In genomic region chr1:94590203-94591137, GRCh38 we compare ENCODE assay signal across 15 cellular contexts. TPM values are rescaled to one million over a fixed set of nuclear protein-coding genes. Genes with fewer than 3 reads are reported as not detected.
DNase-seq lines count a peak whose midpoint lies in the region; ATAC-seq and TF ChIP-seq lines count a peak whose summit lies in the region.
"Had no signal": no experiment of that assay in that cellular context is flagged by ENCODE, and none has a peak within 500 bp of the region (broad histone marks: within the 10 kb centered on the region; RNA-seq: fewer than 3 reads in every experiment).

No MANE protein-coding gene starts in this region.

- TF ChIP-seq CTCF in VCaP (conservative IDR thresholded peaks at IDR 0.05) (no peak), foreskin fibroblast (IDR thresholded peaks at IDR 0.05; ENCODE audit: low read depth, low read length) (no peak), mesothelial cell of epicardium (IDR thresholded peaks at IDR 0.05; ENCODE audit: unreplicated experiment) (no peak), tibial artery (IDR thresholded peaks at IDR 0.05) (no peak)

- peaks cover 56% of the 10 kb centered on the region for H3K4me1 Mint-ChIP-seq in mesothelial cell of epicardium
- H3K4me1 Mint-ChIP-seq: stimulated activated naive CD8-positive, alpha-beta T cell treated with anti-CD3 and anti-CD28 coated beads, Interleukin-15, amount 100 ng/mL, for 72 hours had no signal

- H3K27ac Mint-ChIP-seq in mesothelial cell of epicardium, result peak overlapping the region; percentile 79
- H3K27ac Mint-ChIP-seq: activated CD4-positive, alpha-beta memory T cell treated with anti-CD3 and anti-CD28 coated beads for 36 hours; stimulated activated naive CD8-positive, alpha-beta T cell treated with anti-CD3 and anti-CD28 coated beads, Interleukin-15, amount 100 ng/mL, for 72 hours; T-helper 2 cell treated with Interferon-gamma antibody and Interleukin-4, amounts not matched to agents 5 μg/mL and 100 μg/mL, for 36 hours had no signal

- ATAC-seq in HG03039 (IDR thresholded peaks at IDR 0.05; ENCODE audit: unreplicated experiment), result no peak
- no peak for ATAC-seq in HG02623 (IDR thresholded peaks at IDR 0.05; ENCODE audit: unreplicated experiment)
- ATAC-seq: Panc1; stimulated activated naive CD8-positive, alpha-beta T cell treated with anti-CD3 and anti-CD28 coated beads, Interleukin-15, amount 100 ng/mL, for 72 hours had no signal

- H3K36me3 ChIP-seq in tibial artery, result no peaks in the 10 kb centered on the region

- H3K4me1 ChIP-seq in tibial artery, result peaks cover 0 to 18% (median 9%) of the 10 kb centered on the region in 4 donors

- no peak overlapping the region for H3K4me3 ChIP-seq in foreskin fibroblast (ENCODE audit: low read depth in 1 of 2, low read length in 2 of 2)
- H3K4me3 ChIP-seq in tibial artery, result no peak overlapping the region

- intact Hi-C loops in tibial artery (cut with DNase I; ENCODE audit: low total_unique reads), result no loop called here

- no peak overlapping the region for H3K4me3 Mint-ChIP-seq in mesothelial cell of epicardium
- H3K4me3 Mint-ChIP-seq: activated CD4-positive, alpha-beta memory T cell treated with anti-CD3 and anti-CD28 coated beads for 36 hours; stimulated activated naive CD8-positive, alpha-beta T cell treated with anti-CD3 and anti-CD28 coated beads, Interleukin-15, amount 100 ng/mL, for 72 hours; T-helper 2 cell treated with Interferon-gamma antibody and Interleukin-4, amounts not matched to agents 5 μg/mL and 100 μg/mL, for 36 hours had no signal

- H3K9me3 ChIP-seq in tibial artery, result no peaks in the 10 kb centered on the region

- H3K36me3 Mint-ChIP-seq in mesothelial cell of epicardium, result no peaks in the 10 kb centered on the region
- H3K36me3 Mint-ChIP-seq: activated CD4-positive, alpha-beta memory T cell treated with anti-CD3 and anti-CD28 coated beads for 36 hours had no signal

- no peaks in the 10 kb centered on the region for H3K27me3 Mint-ChIP-seq in mesothelial cell of epicardium (ENCODE audit: low read depth)

- peak; percentile 19 to 47 for DNase-seq in foreskin fibroblast
- no peak for DNase-seq in mesothelial cell of epicardium (ENCODE audit: low spot score in 2 of 2, unreplicated experiment in 2 of 2)
- peak in 1 of 2 donors; percentile 38 for DNase-seq in tibial artery
- no peak for DNase-seq in stimulated activated CD4-positive, alpha-beta T cell treated with anti-CD3 and anti-CD28 coated beads, Interleukin-15, amount 100 ng/mL, for 24 hours
- DNase-seq in NOMO-1 treated with dmso at 0.1 percent for 144 hours (lab: John Stamatoyannopoulos, UW; ENCODE audit: unreplicated experiment), result no peak
- DNase-seq: activated CD4-positive, alpha-beta memory T cell treated with anti-CD3 and anti-CD28 coated beads for 36 hours; activated gamma-delta T cell; NCI-H226; stimulated activated naive CD8-positive, alpha-beta T cell treated with anti-CD3 and anti-CD28 coated beads, Interleukin-15, amount 100 ng/mL, for 72 hours had no signal

- no peaks in the 10 kb centered on the region for H3K9me3 Mint-ChIP-seq in mesothelial cell of epicardium
- H3K9me3 Mint-ChIP-seq: activated CD4-positive, alpha-beta memory T cell treated with anti-CD3 and anti-CD28 coated beads for 36 hours; stimulated activated naive CD8-positive, alpha-beta T cell treated with anti-CD3 and anti-CD28 coated beads, Interleukin-15, amount 100 ng/mL, for 72 hours; T-helper 2 cell treated with Interferon-gamma antibody and Interleukin-4, amounts not matched to agents 5 μg/mL and 100 μg/mL, for 36 hours had no signal

- H3K27ac ChIP-seq in VCaP (peak overlapping the region; percentile 87), tibial artery (peak overlapping the region; percentile 52)
- H3K27ac ChIP-seq: C4-2B had no signal

- H3K27me3 ChIP-seq in tibial artery, result no peaks in the 10 kb centered on the region

RNA-seq across cellular contexts. Expression of gene F3, which starts 48.9 kb away (rescaled TPM):
- 23.9 to 28.8 TPM (median 25.2 TPM) in 3 replicates for total RNA-seq in mesothelial cell of epicardium

Comparison
In these comparisons a context has a peak if more than half of its experiments do, and no peak if none do; other contexts are left out.
1. DNase-seq: peak in foreskin fibroblast (2 of 2); none in mesothelial cell of epicardium (0 of 2), stimulated activated CD4-positive, alpha-beta T cell treated with anti-CD3 and anti-CD28 coated beads, Interleukin-15, amount 100 ng/mL, for 24 hours (single experiment) and NOMO-1 treated with dmso at 0.1 percent for 144 hours (single experiment).